In the genomic region with DNA sequence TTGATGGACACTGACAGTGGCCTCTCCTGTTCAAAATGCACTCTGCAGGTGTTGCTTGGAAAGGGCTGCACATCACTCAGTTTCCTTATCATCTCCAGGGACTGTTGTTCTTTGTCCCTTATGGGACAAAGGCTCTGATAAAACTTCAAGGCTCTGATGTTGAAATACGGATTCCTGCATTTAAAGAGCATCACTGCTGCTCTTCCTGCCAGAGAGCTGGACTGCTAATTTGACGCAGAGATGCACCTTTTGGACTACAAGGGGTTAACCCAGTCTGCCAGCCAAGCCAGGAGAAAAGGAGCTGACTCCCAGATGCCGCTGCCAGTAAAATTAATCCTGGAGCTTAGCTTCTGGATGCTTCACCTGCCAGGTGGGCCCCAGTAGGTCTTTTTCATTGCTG, we compare ENCODE assay signal across 27 cellular contexts.
"Had no signal": no experiment of that assay in that cellular context is flagged by ENCODE, and none has a peak within 500 bp of the region (broad histone marks: within the 10 kb centered on the region; RNA-seq: fewer than 3 reads in every experiment).

No MANE protein-coding gene starts in this region.

- H3K27ac ChIP-seq: coronary artery, esophagus muscularis mucosa, heart right ventricle, lower lobe of right lung, prostate gland, right atrium auricular region, testis, tibial artery had no signal

- H3K27me3 ChIP-seq: esophagus muscularis mucosa, heart right ventricle, right atrium auricular region, testis, tibial artery had no signal

- H3K9me3 Mint-ChIP-seq: stimulated activated memory B cell treated with anti-CD40 and anti-IgM and Interleukin-4, amounts not matched to agents 10 μg/mL and 1 μg/mL and 100 μg/mL, for 72 hours; type B pancreatic cell had no signal

- H3K4me3 ChIP-seq: coronary artery, esophagus muscularis mucosa, heart right ventricle, lower lobe of right lung, prostate gland, right atrium auricular region, testis, tibial artery had no signal

- H3K4me3 Mint-ChIP-seq: immature natural killer cell; naive thymus-derived CD8-positive, alpha-beta T cell; stimulated activated memory B cell treated with anti-CD40 and anti-IgM and Interleukin-4, amounts not matched to agents 10 μg/mL and 1 μg/mL and 100 μg/mL, for 72 hours; type B pancreatic cell had no signal

- H3K27ac Mint-ChIP-seq: immature natural killer cell; naive thymus-derived CD8-positive, alpha-beta T cell; stimulated activated memory B cell treated with anti-CD40 and anti-IgM and Interleukin-4, amounts not matched to agents 10 μg/mL and 1 μg/mL and 100 μg/mL, for 72 hours; type B pancreatic cell had no signal

- ATAC-seq: heart right ventricle; left colon; left ventricle myocardium superior; lower lobe of right lung; naive thymus-derived CD8-positive, alpha-beta T cell; sciatic nerve; stimulated activated memory B cell treated with anti-CD40 and anti-IgM and Interleukin-4, amounts not matched to agents 10 μg/mL and 1 μg/mL and 100 μg/mL, for 72 hours; stimulated activated naive CD8-positive, alpha-beta T cell treated with anti-CD3 and anti-CD28 coated beads, Interleukin-15, Interleukin-2, amounts not matched to agents 100 U/mL and 50 U/mL, for 24 hours had no signal

- DNase-seq: dermis blood vessel endothelial cell; effector memory CD4-positive, alpha-beta T cell; foreskin melanocyte; glutamatergic neuron; heart right ventricle; hippocampal formation; immature natural killer cell; islet precursor cell; kidney glomerular epithelial cell; left colon; left ventricle myocardium superior; lower lobe of right lung; naive thymus-derived CD8-positive, alpha-beta T cell; nucleus accumbens; stimulated activated CD4-positive, alpha-beta T cell treated with anti-CD3 and anti-CD28 coated beads, Interleukin-2, amount 100 ng/mL, for 24 hours; stimulated activated CD4-positive, alpha-beta T cell treated with anti-CD3 and anti-CD28 coated beads, Interleukin-4, amount 100 ng/mL, for 4 hours; stimulated activated naive CD8-positive, alpha-beta T cell treated with anti-CD3 and anti-CD28 coated beads, Interleukin-15, Interleukin-2, amounts not matched to agents 100 U/mL and 50 U/mL, for 24 hours; substantia nigra; testis; tibial artery had no signal

- H3K27me3 Mint-ChIP-seq: stimulated activated memory B cell treated with anti-CD40 and anti-IgM and Interleukin-4, amounts not matched to agents 10 μg/mL and 1 μg/mL and 100 μg/mL, for 72 hours had no signal

- H3K36me3 ChIP-seq: esophagus muscularis mucosa, heart right ventricle, lower lobe of right lung, prostate gland, right atrium auricular region, tibial artery had no signal

- H3K4me1 Mint-ChIP-seq: immature natural killer cell; naive thymus-derived CD8-positive, alpha-beta T cell; stimulated activated memory B cell treated with anti-CD40 and anti-IgM and Interleukin-4, amounts not matched to agents 10 μg/mL and 1 μg/mL and 100 μg/mL, for 72 hours had no signal

- H3K9me3 ChIP-seq: esophagus muscularis mucosa, heart right ventricle, lower lobe of right lung, prostate gland, right atrium auricular region, testis, tibial artery had no signal

- H3K4me1 ChIP-seq: esophagus muscularis mucosa, heart right ventricle, lower lobe of right lung, prostate gland, right atrium auricular region, testis, tibial artery had no signal

- H3K36me3 Mint-ChIP-seq: immature natural killer cell; naive thymus-derived CD8-positive, alpha-beta T cell; stimulated activated memory B cell treated with anti-CD40 and anti-IgM and Interleukin-4, amounts not matched to agents 10 μg/mL and 1 μg/mL and 100 μg/mL, for 72 hours; type B pancreatic cell had no signal
